ENCODE assay signal across 27 cellular contexts in genomic region chr5:93010626-93011025, GRCh38.
"Had no signal": no experiment of that assay in that cellular context is flagged by ENCODE, and none has a peak within 500 bp of the region (broad histone marks: within the 10 kb centered on the region; RNA-seq: fewer than 3 reads in every experiment).

No MANE protein-coding gene starts in this region.

- H3K27me3 Mint-ChIP-seq: dendritic cell treated with granulocyte-macrophage colony-stimulating factor and Interleukin-4, amounts not matched to agents 40 ng/mL and 50 ng/mL, for 4 days; stimulated activated memory B cell treated with anti-CD40 and anti-IgM and Interleukin-4, amounts not matched to agents 10 μg/mL and 1 μg/mL and 100 μg/mL, for 72 hours had no signal

- H3K36me3 Mint-ChIP-seq: natural killer cell; neural progenitor cell; stimulated activated memory B cell treated with anti-CD40 and anti-IgM and Interleukin-4, amounts not matched to agents 10 μg/mL and 1 μg/mL and 100 μg/mL, for 72 hours had no signal

- H3K9me3 Mint-ChIP-seq: dendritic cell treated with granulocyte-macrophage colony-stimulating factor and Interleukin-4, amounts not matched to agents 40 ng/mL and 50 ng/mL, for 4 days; stimulated activated memory B cell treated with anti-CD40 and anti-IgM and Interleukin-4, amounts not matched to agents 10 μg/mL and 1 μg/mL and 100 μg/mL, for 72 hours had no signal

- H3K4me2 ChIP-seq: neural progenitor cell had no signal

- H3K4me3 ChIP-seq: colonic mucosa, esophagus muscularis mucosa, heart right ventricle, left ventricle myocardium inferior, lower lobe of right lung, neural progenitor cell, psoas muscle, sigmoid colon, spleen, thoracic aorta, tibial nerve, upper lobe of left lung had no signal

- ATAC-seq: heart right ventricle; left cardiac atrium; lower lobe of right lung; natural killer cell; psoas muscle; right cardiac atrium; stimulated activated memory B cell treated with anti-CD40 and anti-IgM and Interleukin-4, amounts not matched to agents 10 μg/mL and 1 μg/mL and 100 μg/mL, for 72 hours; stimulated activated naive CD8-positive, alpha-beta T cell treated with anti-CD3 and anti-CD28 coated beads, Interleukin-15, Interleukin-2, amounts not matched to agents 100 U/mL and 50 U/mL, for 24 hours had no signal

- DNase-seq: colonic mucosa; effector CD8-positive, alpha-beta T cell; endodermal cell; foreskin melanocyte; glutamatergic neuron; heart right ventricle; hippocampal formation; left cardiac atrium; left ventricle myocardium inferior; lower lobe of right lung; natural killer cell; psoas muscle; right cardiac atrium; sigmoid colon; spleen; stimulated activated CD4-positive, alpha-beta T cell treated with anti-CD3 and anti-CD28 coated beads, Interleukin-4, amount 100 ng/mL, for 4 hours; stimulated activated naive CD8-positive, alpha-beta T cell treated with anti-CD3 and anti-CD28 coated beads, Interleukin-15, Interleukin-2, amounts not matched to agents 100 U/mL and 50 U/mL, for 24 hours; upper lobe of left lung had no signal

- H3K27ac ChIP-seq: colonic mucosa, esophagus muscularis mucosa, heart right ventricle, left ventricle myocardium inferior, lower lobe of right lung, neural progenitor cell, psoas muscle, sigmoid colon, spleen, thoracic aorta, tibial nerve, upper lobe of left lung had no signal

- H3K9me3 ChIP-seq: colonic mucosa, esophagus muscularis mucosa, left ventricle myocardium inferior, lower lobe of right lung, psoas muscle, thoracic aorta, tibial nerve, upper lobe of left lung had no signal

- FAIRE-seq: endothelial cell of umbilical vein, islet of Langerhans, urothelium cell line had no signal

- H2AFZ ChIP-seq: neural progenitor cell had no signal

- H3K9ac ChIP-seq: neural progenitor cell had no signal

- H3K27me3 ChIP-seq: colonic mucosa, esophagus muscularis mucosa, heart right ventricle, neural progenitor cell, sigmoid colon, spleen, tibial nerve, upper lobe of left lung had no signal

- H3K36me3 ChIP-seq: colonic mucosa, esophagus muscularis mucosa, heart right ventricle, left ventricle myocardium inferior, lower lobe of right lung, neural progenitor cell, sigmoid colon, spleen, thoracic aorta, tibial nerve, upper lobe of left lung had no signal

- H3K4me3 Mint-ChIP-seq: dendritic cell treated with granulocyte-macrophage colony-stimulating factor and Interleukin-4, amounts not matched to agents 40 ng/mL and 50 ng/mL, for 4 days; endodermal cell; natural killer cell; neural progenitor cell; stimulated activated memory B cell treated with anti-CD40 and anti-IgM and Interleukin-4, amounts not matched to agents 10 μg/mL and 1 μg/mL and 100 μg/mL, for 72 hours had no signal

- H3K27ac Mint-ChIP-seq: dendritic cell treated with granulocyte-macrophage colony-stimulating factor and Interleukin-4, amounts not matched to agents 40 ng/mL and 50 ng/mL, for 4 days; endodermal cell; natural killer cell; neural progenitor cell; stimulated activated memory B cell treated with anti-CD40 and anti-IgM and Interleukin-4, amounts not matched to agents 10 μg/mL and 1 μg/mL and 100 μg/mL, for 72 hours had no signal

- H3K4me1 ChIP-seq: colonic mucosa, esophagus muscularis mucosa, heart right ventricle, left ventricle myocardium inferior, lower lobe of right lung, neural progenitor cell, psoas muscle, sigmoid colon, spleen, tibial nerve, upper lobe of left lung had no signal

- H3K4me1 Mint-ChIP-seq: natural killer cell; neural progenitor cell; stimulated activated memory B cell treated with anti-CD40 and anti-IgM and Interleukin-4, amounts not matched to agents 10 μg/mL and 1 μg/mL and 100 μg/mL, for 72 hours had no signal
